ENCODE assay signal across 23 cellular contexts in genomic region chr9:35220659-35221338, GRCh38. TPM values are rescaled to one million over a fixed set of nuclear protein-coding genes. Genes with fewer than 3 reads are reported as not detected.
A peak's percentile ranks its signal among the peaks of the same experiment; 100 is the strongest.
DNase-seq lines count a peak whose midpoint lies in the region; ATAC-seq and TF ChIP-seq lines count a peak whose summit lies in the region.
"Had no signal": no experiment of that assay in that cellular context is flagged by ENCODE, and none has a peak within 500 bp of the region (broad histone marks: within the 10 kb centered on the region; RNA-seq: fewer than 3 reads in every experiment).

No MANE protein-coding gene starts in this region.

- CTCF ChIA-PET in activated naive CD4-positive, alpha-beta T cell treated with anti-CD3 and anti-CD28 coated beads for 36 hours (lab: Charles Lee): no interaction called here

- peaks cover 34% of the 10 kb centered on the region for H3K9me3 ChIP-seq in left ventricle myocardium inferior (replicated peaks)
- H3K9me3 ChIP-seq: BE2C had no signal

- intact Hi-C loops in Right ventricle myocardium superior (cut with DNase I) (no loop called here), cardiac septum (cut with DNase I) (no loop called here), left ventricle myocardium inferior (cut with micrococcal nuclease) (no loop called here), left cardiac atrium (cut with DNase I) (no loop called here)
- intact Hi-C loops in activated naive CD4-positive, alpha-beta T cell treated with anti-CD3 and anti-CD28 coated beads for 36 hours (cut with micrococcal nuclease): no loop called here

- H3K4me1 ChIP-seq in left ventricle myocardium inferior: peaks cover 13% of the 10 kb centered on the region
- H3K4me1 ChIP-seq: BE2C, BLaER1 had no signal

- no peak for DNase-seq in Right ventricle myocardium superior
- no peak for DNase-seq in cardiac septum (ENCODE audit: low spot score)
- no peak for DNase-seq in left ventricle myocardium inferior
- no peak for DNase-seq in left cardiac atrium
- DNase-seq in activated naive CD4-positive, alpha-beta T cell treated with anti-CD3 and anti-CD28 coated beads for 36 hours: no peak
- DNase-seq: 8988T; ACHN; BE2C; C1 segment of cervical spinal cord; CD4-positive, alpha-beta memory T cell; CD4-positive, CD25-positive, alpha-beta regulatory T cell; CD8-positive, alpha-beta memory T cell; COR-L47; DMS 273 treated with DMSO at 0.1 percent for 48 hours; DMS153; DMS53; DMS79; DND-41; EL; GDM1 had no signal

- H3K27me3 ChIP-seq in left ventricle myocardium inferior (ENCODE audit: low read depth): no peaks in the 10 kb centered on the region
- H3K27me3 ChIP-seq: BE2C, BLaER1 had no signal

- peaks cover 10% of the 10 kb centered on the region for H3K9me3 Mint-ChIP-seq in activated naive CD4-positive, alpha-beta T cell treated with anti-CD3 and anti-CD28 coated beads for 36 hours

- ATAC-seq in Right ventricle myocardium superior (ENCODE audit: poor library complexity) (peak; percentile 80), left cardiac atrium (no peak)
- ATAC-seq: GM12878 had no signal

- no peak for TF ChIP-seq CTCF in left ventricle myocardium inferior (IDR thresholded peaks at IDR 0.05; ENCODE audit: borderline replicate concordance)

- H3K27ac Mint-ChIP-seq in activated naive CD4-positive, alpha-beta T cell treated with anti-CD3 and anti-CD28 coated beads for 36 hours: no peak overlapping the region
- H3K27ac Mint-ChIP-seq: CD14-positive monocyte; CD4-positive, alpha-beta memory T cell; CD4-positive, CD25-positive, alpha-beta regulatory T cell; CD8-positive, alpha-beta memory T cell had no signal

- H3K4me1 Mint-ChIP-seq in activated naive CD4-positive, alpha-beta T cell treated with anti-CD3 and anti-CD28 coated beads for 36 hours (ENCODE audit: low read depth): no peaks in the 10 kb centered on the region
- H3K4me1 Mint-ChIP-seq: CD14-positive monocyte; CD4-positive, alpha-beta memory T cell; CD4-positive, CD25-positive, alpha-beta regulatory T cell; CD8-positive, alpha-beta memory T cell had no signal

- H3K27ac ChIP-seq in left ventricle myocardium inferior (replicated peaks): peak overlapping the region; percentile 67
- H3K27ac ChIP-seq: BLaER1 had no signal

- H3K36me3 Mint-ChIP-seq in activated naive CD4-positive, alpha-beta T cell treated with anti-CD3 and anti-CD28 coated beads for 36 hours (ENCODE audit: low read depth): no peaks in the 10 kb centered on the region
- H3K36me3 Mint-ChIP-seq: CD14-positive monocyte; CD4-positive, alpha-beta memory T cell; CD4-positive, CD25-positive, alpha-beta regulatory T cell; CD8-positive, alpha-beta memory T cell had no signal

- H3K4me3 Mint-ChIP-seq in activated naive CD4-positive, alpha-beta T cell treated with anti-CD3 and anti-CD28 coated beads for 36 hours: no peak overlapping the region
- H3K4me3 Mint-ChIP-seq: CD14-positive monocyte; CD4-positive, alpha-beta memory T cell; CD4-positive, CD25-positive, alpha-beta regulatory T cell; CD8-positive, alpha-beta memory T cell had no signal

- peak overlapping the region; percentile 29 for H3K4me3 ChIP-seq in left ventricle myocardium inferior
- H3K4me3 ChIP-seq: BLaER1, GM12878 had no signal

- H3K36me3 ChIP-seq in left ventricle myocardium inferior: no peaks in the 10 kb centered on the region
- H3K36me3 ChIP-seq: BE2C, BLaER1 had no signal

- H3K27me3 Mint-ChIP-seq in activated naive CD4-positive, alpha-beta T cell treated with anti-CD3 and anti-CD28 coated beads for 36 hours (ENCODE audit: low read depth): peaks cover 5% of the 10 kb centered on the region
- H3K27me3 Mint-ChIP-seq: CD4-positive, CD25-positive, alpha-beta regulatory T cell had no signal

RNA-seq across cellular contexts. Expression of gene UNC13B, which starts 59.0 kb away (rescaled TPM):
- total RNA-seq in Right ventricle myocardium superior: 20.9 TPM
- total RNA-seq in cardiac septum: 24.7 TPM
- 21.6 TPM for total RNA-seq in left ventricle myocardium inferior
- 10 to 100 TPM; 17.8 to 23.0 TPM for total RNA-seq in left cardiac atrium
- total RNA-seq in activated naive CD4-positive, alpha-beta T cell treated with anti-CD3 and anti-CD28 coated beads for 36 hours: 1 to 10 TPM; 5.4 to 6.4 TPM
